ENCODE assay signal across 15 cellular contexts in the genomic region with DNA sequence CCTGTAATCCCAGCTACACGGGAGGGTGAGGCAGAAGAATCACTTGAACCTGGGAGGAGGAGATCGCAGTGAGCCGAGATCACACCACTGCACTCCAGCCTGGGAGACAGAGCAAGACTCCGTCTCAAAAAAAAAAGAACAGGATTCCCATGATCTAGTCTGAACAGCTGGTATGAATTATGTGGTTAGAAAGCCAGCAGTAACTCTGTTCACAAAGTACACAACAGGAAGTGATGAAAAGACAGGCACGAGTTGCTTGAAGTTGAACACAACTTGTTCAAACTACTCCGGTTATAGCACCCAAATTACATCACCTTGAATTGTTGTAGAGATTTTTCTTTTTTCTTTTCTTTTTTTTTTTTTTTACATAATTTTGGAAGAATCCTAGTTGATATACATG.
DNase-seq lines count a peak whose midpoint lies in the region; ATAC-seq, FAIRE-seq and TF ChIP-seq lines count a peak whose summit lies in the region.
"Had no signal": no experiment of that assay in that cellular context is flagged by ENCODE, and none has a peak within 500 bp of the region (broad histone marks: within the 10 kb centered on the region; RNA-seq: fewer than 3 reads in every experiment).

No MANE protein-coding gene starts in this region.

- peak overlapping the region; percentile 20 for H3K27ac Mint-ChIP-seq in CD8-positive, alpha-beta T cell
- H3K27ac Mint-ChIP-seq: activated T-cell treated with anti-CD3 and anti-CD28 coated beads, Interleukin-2, amount 50 U/mL, for 24 hours; natural killer cell had no signal

- H3K23ac ChIP-seq in trophoblast cell (ENCODE audit: low read length): no peak overlapping the region

- no peak for TF ChIP-seq CTCF in CD8-positive, alpha-beta T cell (IDR thresholded peaks at IDR 0.05)
- TF ChIP-seq CTCF in NB4 (IDR thresholded peaks at IDR 0.05; ENCODE audit: low read depth, low read length): no peak

- no peaks in the 10 kb centered on the region for H3K27me3 Mint-ChIP-seq in CD8-positive, alpha-beta T cell (ENCODE audit: low read depth)
- H3K27me3 Mint-ChIP-seq: activated T-cell treated with anti-CD3 and anti-CD28 coated beads, Interleukin-2, amount 50 U/mL, for 24 hours had no signal

- H3K14ac ChIP-seq in trophoblast cell (ENCODE audit: low read length): no peak overlapping the region

- no peak overlapping the region for H3K4me3 ChIP-seq in CD8-positive, alpha-beta T cell (ENCODE audit: low read depth, low read length)
- H3K4me3 ChIP-seq in NB4 (ENCODE audit: low read depth, low read length): no peak overlapping the region
- no peak overlapping the region for H3K4me3 ChIP-seq in trophoblast cell (ENCODE audit: low read depth, low read length)
- H3K4me3 ChIP-seq: sigmoid colon had no signal

- CTCF ChIA-PET in CD8-positive, alpha-beta T cell (lab: Charles Lee): no interaction called here

- peaks cover 40% of the 10 kb centered on the region for H3K36me3 Mint-ChIP-seq in CD8-positive, alpha-beta T cell
- H3K36me3 Mint-ChIP-seq: natural killer cell had no signal

- H3K9me3 Mint-ChIP-seq in CD8-positive, alpha-beta T cell: no peaks in the 10 kb centered on the region
- H3K9me3 Mint-ChIP-seq: activated T-cell treated with anti-CD3 and anti-CD28 coated beads, Interleukin-2, amount 50 U/mL, for 24 hours; natural killer cell had no signal

- H3K4me1 ChIP-seq in CD8-positive, alpha-beta T cell (ENCODE audit: insufficient read depth, low read length): peaks cover 7% of the 10 kb centered on the region
- H3K4me1 ChIP-seq in trophoblast cell (ENCODE audit: control insufficient read depth in 1 of 2, insufficient read depth in 2 of 2, low read length in 2 of 2): peaks cover 7% of the 10 kb centered on the region in 2 experiments

- H2BK120ac ChIP-seq in trophoblast cell (ENCODE audit: insufficient read depth, low read length, poor library complexity): no peak overlapping the region

- H4K12ac ChIP-seq in trophoblast cell (ENCODE audit: low read depth, low read length): no peak overlapping the region

- H2AFZ ChIP-seq in trophoblast cell (ENCODE audit: insufficient read depth, low read length, poor library complexity): no peak overlapping the region

- no peak overlapping the region for H3K9ac ChIP-seq in trophoblast cell (ENCODE audit: low read length)

- H4K91ac ChIP-seq in trophoblast cell (ENCODE audit: low read depth, low read length): no peak overlapping the region

- H3K4me2 ChIP-seq in trophoblast cell (ENCODE audit: low read length): no peak overlapping the region

- no peak for DNase-seq in CD8-positive, alpha-beta T cell
- DNase-seq in NB4 (ENCODE audit: low read depth) (peak; percentile 14), trophoblast cell (no peak), Kasumi-1 (lab: John Stamatoyannopoulos, UW) (no peak), NCI-H1092 treated with DMSO at 0.1 percent for 48 hours (lab: John Stamatoyannopoulos, UW) (no peak), DMS153 treated with DMSO at 0.1 percent for 48 hours (lab: John Stamatoyannopoulos, UW; ENCODE audit: unreplicated experiment) (no peak), NCI-H1436 (lab: John Stamatoyannopoulos, UW) (no peak)
- DNase-seq: activated CD4-positive, alpha-beta T cell treated with anti-CD3 and anti-CD28 coated beads for 1 hour; activated T-cell treated with anti-CD3 and anti-CD28 coated beads, Interleukin-2, amount 50 U/mL, for 24 hours; effector CD4-positive, alpha-beta T cell; left cardiac atrium; natural killer cell; NCI-H446 treated with DMSO at 0.1 percent for 48 hours; sigmoid colon had no signal

- H3K4me3 Mint-ChIP-seq in CD8-positive, alpha-beta T cell: no peak overlapping the region
- H3K4me3 Mint-ChIP-seq: activated T-cell treated with anti-CD3 and anti-CD28 coated beads, Interleukin-2, amount 50 U/mL, for 24 hours; natural killer cell had no signal

- peak overlapping the region; percentile 71 for H2BK12ac ChIP-seq in trophoblast cell (ENCODE audit: low read length)

- H3K27ac ChIP-seq in CD8-positive, alpha-beta T cell (ENCODE audit: low read depth, low read length): no peak overlapping the region
- no peak overlapping the region for H3K27ac ChIP-seq in trophoblast cell (ENCODE audit: low read depth, low read length)

- H2BK5ac ChIP-seq in trophoblast cell (ENCODE audit: low read depth, low read length, poor library complexity): no peak overlapping the region

- no peaks in the 10 kb centered on the region for H3K9me3 ChIP-seq in CD8-positive, alpha-beta T cell (ENCODE audit: low read length)
- H3K9me3 ChIP-seq in trophoblast cell (ENCODE audit: insufficient read depth, low read depth, low read length): peaks cover 2% of the 10 kb centered on the region
- H3K9me3 ChIP-seq: sigmoid colon had no signal

- H4K8ac ChIP-seq in trophoblast cell (ENCODE audit: low read depth, low read length): no peak overlapping the region

- no peaks in the 10 kb centered on the region for H3K79me2 ChIP-seq in trophoblast cell (ENCODE audit: control insufficient read depth, insufficient read depth, low read length, poor library complexity)

- H3K4ac ChIP-seq in trophoblast cell (ENCODE audit: low read depth, low read length): no peak overlapping the region

- no peaks in the 10 kb centered on the region for H3K27me3 ChIP-seq in CD8-positive, alpha-beta T cell (ENCODE audit: insufficient read depth, low read length)
- H3K27me3 ChIP-seq in trophoblast cell (ENCODE audit: insufficient read depth, low read length): no peaks in the 10 kb centered on the region
- H3K27me3 ChIP-seq: sigmoid colon had no signal

- ATAC-seq in CD8-positive, alpha-beta T cell: no peak
- ATAC-seq: left cardiac atrium, natural killer cell had no signal

- peaks cover 13% of the 10 kb centered on the region for H3K4me1 Mint-ChIP-seq in CD8-positive, alpha-beta T cell (ENCODE audit: low read depth)

- TF ChIP-seq POLR2A in NB4 (IDR thresholded peaks at IDR 0.05; ENCODE audit: extremely low read depth, insufficient read length): no peak

- FAIRE-seq in endometrium (lab: Jason Lieb, UNC): peak; percentile 8

- no peak overlapping the region for H2AK5ac ChIP-seq in trophoblast cell (ENCODE audit: low read length)

- intact Hi-C loops in CD8-positive, alpha-beta T cell (cut with DNase I, micrococcal nuclease): no loop called here

- peaks cover 4% of the 10 kb centered on the region for H3K79me1 ChIP-seq in trophoblast cell (ENCODE audit: low read length)

- WGBS in trophoblast cell (ENCODE audit: extremely low coverage, insufficient coverage, insufficient read length): no CpG with 5 or more reads among the region's 6 CpGs

- POLR2A ChIA-PET in CD8-positive, alpha-beta T cell (lab: Charles Lee): no interaction called here

- H3K36me3 ChIP-seq in CD8-positive, alpha-beta T cell (ENCODE audit: insufficient read depth, low read length): no peaks in the 10 kb centered on the region
- H3K36me3 ChIP-seq in trophoblast cell (ENCODE audit: control insufficient read depth in 1 of 2, insufficient read depth in 2 of 2, low read length in 2 of 2): peaks cover 2 to 4% of the 10 kb centered on the region in 2 experiments
- H3K36me3 ChIP-seq: sigmoid colon had no signal

- H3K18ac ChIP-seq in trophoblast cell (ENCODE audit: low read length): no peak overlapping the region
